In genomic region chr1:225711236-225711937, GRCh38 we compare ENCODE assay signal across 13 cellular contexts. TPM values are rescaled to one million over a fixed set of nuclear protein-coding genes. Genes with fewer than 3 reads are reported as not detected.
"Had no signal": no experiment of that assay in that cellular context is flagged by ENCODE, and none has a peak within 500 bp of the region (broad histone marks: within the 10 kb centered on the region; RNA-seq: fewer than 3 reads in every experiment).

No MANE protein-coding gene starts in this region.

- H3K36me3 ChIP-seq: ascending aorta, esophagus squamous epithelium, left ventricle myocardium inferior, sigmoid colon had no signal

- H3K27ac ChIP-seq: ascending aorta, esophagus squamous epithelium, left ventricle myocardium inferior, sigmoid colon, testis had no signal

- FAIRE-seq: islet of Langerhans had no signal

- H3K9me3 ChIP-seq: ascending aorta, esophagus squamous epithelium, left ventricle myocardium inferior, sigmoid colon, testis had no signal

- H3K4me3 ChIP-seq: ascending aorta, esophagus squamous epithelium, left ventricle myocardium inferior, sigmoid colon, testis had no signal

- ATAC-seq: activated T-cell treated with anti-CD3 and anti-CD28 coated beads, Interleukin-2, amount 50 U/mL, for 72 hours had no signal

- H3K27me3 ChIP-seq: ascending aorta, esophagus squamous epithelium, sigmoid colon, testis had no signal

- H3K4me1 ChIP-seq: ascending aorta, left ventricle myocardium inferior had no signal

- DNase-seq: activated CD4-positive, alpha-beta memory T cell treated with anti-CD3 and anti-CD28 coated beads for 36 hours; activated gamma-delta T cell treated with Interleukin-2 at 50 U/mL for 16 hours; activated naive CD8-positive, alpha-beta T cell treated with anti-CD3 and anti-CD28 coated beads, Interleukin-2, amount 10 ng/mL, durations not matched to agents 7 days and 5 days; activated T-cell treated with anti-CD3 and anti-CD28 coated beads, Interleukin-2, amount 50 U/mL, for 72 hours; esophagus squamous epithelium; foreskin fibroblast; left ventricle myocardium inferior; stimulated activated CD4-positive, alpha-beta T cell treated with anti-CD3 and anti-CD28 coated beads, Interleukin-4, amount 100 ng/mL, for 24 hours; T-helper 9 cell; testis had no signal

RNA-seq across cellular contexts. Expression of gene ENAH, which starts 58.5 kb away (rescaled TPM):
- total RNA-seq: activated naive CD8-positive, alpha-beta T cell treated with anti-CD3 and anti-CD28 coated beads, Interleukin-2, amount 10 ng/mL, durations not matched to agents 7 days and 5 days had no signal
